1 cellular context compared by ENCODE assay signal in the genomic region with DNA sequence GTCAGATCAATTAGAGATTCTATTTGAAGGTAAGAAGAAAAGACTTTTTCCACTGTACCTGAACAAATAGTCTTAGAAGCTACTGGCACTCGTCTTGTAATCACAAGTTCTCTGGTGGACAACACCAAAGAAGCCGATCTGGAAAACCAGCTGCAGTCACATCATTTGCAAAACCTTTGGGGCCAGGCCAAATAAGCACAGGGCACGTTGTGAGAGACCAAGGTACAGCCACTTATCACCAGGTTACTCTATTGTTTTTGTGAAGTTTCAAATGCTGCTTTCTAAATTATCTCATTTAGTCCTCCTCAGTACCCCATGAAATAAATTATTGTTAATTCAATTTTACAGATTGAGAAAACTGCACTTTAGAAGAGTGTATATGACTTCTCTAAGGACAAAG.
TF ChIP-seq lines count a peak whose summit lies in the region.

No MANE protein-coding gene starts in this region.

TF ChIP-seq in HepG2, 621 proteins besides CTCF, POLR2A, EP300 and RAD21:
- TF ChIP-seq HNF4A (CRISPR knock-in tag; IDR thresholded peaks at IDR 0.05) (no peak), ARHGAP35 (CRISPR knock-in tag; IDR thresholded peaks at IDR 0.05; ENCODE audit: borderline replicate concordance) (no peak), ADNP (CRISPR knock-in tag; IDR thresholded peaks at IDR 0.05) (no peak), ZNF101 (CRISPR knock-in tag; IDR thresholded peaks at IDR 0.05; ENCODE audit: borderline replicate concordance, low read depth) (no peak), TAF1 (CRISPR knock-in tag; IDR thresholded peaks at IDR 0.05) (no peak), IKZF1 (IDR thresholded peaks at IDR 0.05) (no peak), ZBTB20 (CRISPR knock-in tag; IDR thresholded peaks at IDR 0.05; ENCODE audit: borderline replicate concordance, low read depth) (no peak), ZNF674 (CRISPR knock-in tag; IDR thresholded peaks at IDR 0.05; ENCODE audit: low read depth) (no peak), ZNF10 (CRISPR knock-in tag; IDR thresholded peaks at IDR 0.05; ENCODE audit: borderline replicate concordance, low read depth) (no peak), ZNF841 (CRISPR knock-in tag; IDR thresholded peaks at IDR 0.05; ENCODE audit: borderline replicate concordance) (no peak), ZNF766 (CRISPR knock-in tag; IDR thresholded peaks at IDR 0.05; ENCODE audit: borderline replicate concordance) (no peak), ZNF713 (CRISPR knock-in tag; IDR thresholded peaks at IDR 0.05) (no peak), ZFP36L1 (CRISPR knock-in tag; IDR thresholded peaks at IDR 0.05) (no peak), ZSCAN12 (CRISPR knock-in tag; IDR thresholded peaks at IDR 0.05) (no peak)
- TF ChIP-seq, protein P1, sequence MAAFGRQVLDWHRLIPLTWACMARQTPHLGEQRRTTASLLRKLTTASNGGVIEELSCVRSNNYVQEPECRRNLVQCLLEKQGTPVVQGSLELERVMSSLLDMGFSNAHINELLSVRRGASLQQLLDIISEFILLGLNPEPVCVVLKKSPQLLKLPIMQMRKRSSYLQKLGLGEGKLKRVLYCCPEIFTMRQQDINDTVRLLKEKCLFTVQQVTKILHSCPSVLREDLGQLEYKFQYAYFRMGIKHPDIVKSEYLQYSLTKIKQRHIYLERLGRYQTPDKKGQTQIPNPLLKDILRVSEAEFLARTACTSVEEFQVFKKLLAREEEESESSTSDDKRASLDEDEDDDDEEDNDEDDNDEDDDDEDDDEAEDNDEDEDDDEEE (CRISPR knock-in tag; IDR thresholded peaks at IDR 0.05), result no peak
- TF ChIP-seq, protein P2, sequence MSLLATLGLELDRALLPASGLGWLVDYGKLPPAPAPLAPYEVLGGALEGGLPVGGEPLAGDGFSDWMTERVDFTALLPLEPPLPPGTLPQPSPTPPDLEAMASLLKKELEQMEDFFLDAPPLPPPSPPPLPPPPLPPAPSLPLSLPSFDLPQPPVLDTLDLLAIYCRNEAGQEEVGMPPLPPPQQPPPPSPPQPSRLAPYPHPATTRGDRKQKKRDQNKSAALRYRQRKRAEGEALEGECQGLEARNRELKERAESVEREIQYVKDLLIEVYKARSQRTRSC (CRISPR knock-in tag; IDR thresholded peaks at IDR 0.05; ENCODE audit: low read depth), result no peak
- TF ChIP-seq, protein P3, sequence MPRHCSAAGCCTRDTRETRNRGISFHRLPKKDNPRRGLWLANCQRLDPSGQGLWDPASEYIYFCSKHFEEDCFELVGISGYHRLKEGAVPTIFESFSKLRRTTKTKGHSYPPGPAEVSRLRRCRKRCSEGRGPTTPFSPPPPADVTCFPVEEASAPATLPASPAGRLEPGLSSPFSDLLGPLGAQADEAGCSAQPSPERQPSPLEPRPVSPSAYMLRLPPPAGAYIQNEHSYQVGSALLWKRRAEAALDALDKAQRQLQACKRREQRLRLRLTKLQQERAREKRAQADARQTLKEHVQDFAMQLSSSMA (CRISPR knock-in tag; IDR thresholded peaks at IDR 0.05), result no peak
- TF ChIP-seq, protein P4, sequence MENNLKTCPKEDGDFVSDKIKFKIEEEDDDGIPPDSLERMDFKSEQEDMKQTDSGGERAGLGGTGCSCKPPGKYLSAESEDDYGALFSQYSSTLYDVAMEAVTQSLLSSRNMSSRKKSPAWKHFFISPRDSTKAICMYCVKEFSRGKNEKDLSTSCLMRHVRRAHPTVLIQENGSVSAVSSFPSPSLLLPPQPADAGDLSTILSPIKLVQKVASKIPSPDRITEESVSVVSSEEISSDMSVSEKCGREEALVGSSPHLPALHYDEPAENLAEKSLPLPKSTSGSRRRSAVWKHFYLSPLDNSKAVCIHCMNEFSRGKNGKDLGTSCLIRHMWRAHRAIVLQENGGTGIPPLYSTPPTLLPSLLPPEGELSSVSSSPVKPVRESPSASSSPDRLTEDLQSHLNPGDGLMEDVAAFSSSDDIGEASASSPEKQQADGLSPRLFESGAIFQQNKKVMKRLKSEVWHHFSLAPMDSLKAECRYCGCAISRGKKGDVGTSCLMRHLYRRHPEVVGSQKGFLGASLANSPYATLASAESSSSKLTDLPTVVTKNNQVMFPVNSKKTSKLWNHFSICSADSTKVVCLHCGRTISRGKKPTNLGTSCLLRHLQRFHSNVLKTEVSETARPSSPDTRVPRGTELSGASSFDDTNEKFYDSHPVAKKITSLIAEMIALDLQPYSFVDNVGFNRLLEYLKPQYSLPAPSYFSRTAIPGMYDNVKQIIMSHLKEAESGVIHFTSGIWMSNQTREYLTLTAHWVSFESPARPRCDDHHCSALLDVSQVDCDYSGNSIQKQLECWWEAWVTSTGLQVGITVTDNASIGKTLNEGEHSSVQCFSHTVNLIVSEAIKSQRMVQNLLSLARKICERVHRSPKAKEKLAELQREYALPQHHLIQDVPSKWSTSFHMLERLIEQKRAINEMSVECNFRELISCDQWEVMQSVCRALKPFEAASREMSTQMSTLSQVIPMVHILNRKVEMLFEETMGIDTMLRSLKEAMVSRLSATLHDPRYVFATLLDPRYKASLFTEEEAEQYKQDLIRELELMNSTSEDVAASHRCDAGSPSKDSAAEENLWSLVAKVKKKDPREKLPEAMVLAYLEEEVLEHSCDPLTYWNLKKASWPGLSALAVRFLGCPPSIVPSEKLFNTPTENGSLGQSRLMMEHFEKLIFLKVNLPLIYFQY (CRISPR knock-in tag; IDR thresholded peaks at IDR 0.05; ENCODE audit: borderline replicate concordance), result no peak
- TF ChIP-seq, protein P5, sequence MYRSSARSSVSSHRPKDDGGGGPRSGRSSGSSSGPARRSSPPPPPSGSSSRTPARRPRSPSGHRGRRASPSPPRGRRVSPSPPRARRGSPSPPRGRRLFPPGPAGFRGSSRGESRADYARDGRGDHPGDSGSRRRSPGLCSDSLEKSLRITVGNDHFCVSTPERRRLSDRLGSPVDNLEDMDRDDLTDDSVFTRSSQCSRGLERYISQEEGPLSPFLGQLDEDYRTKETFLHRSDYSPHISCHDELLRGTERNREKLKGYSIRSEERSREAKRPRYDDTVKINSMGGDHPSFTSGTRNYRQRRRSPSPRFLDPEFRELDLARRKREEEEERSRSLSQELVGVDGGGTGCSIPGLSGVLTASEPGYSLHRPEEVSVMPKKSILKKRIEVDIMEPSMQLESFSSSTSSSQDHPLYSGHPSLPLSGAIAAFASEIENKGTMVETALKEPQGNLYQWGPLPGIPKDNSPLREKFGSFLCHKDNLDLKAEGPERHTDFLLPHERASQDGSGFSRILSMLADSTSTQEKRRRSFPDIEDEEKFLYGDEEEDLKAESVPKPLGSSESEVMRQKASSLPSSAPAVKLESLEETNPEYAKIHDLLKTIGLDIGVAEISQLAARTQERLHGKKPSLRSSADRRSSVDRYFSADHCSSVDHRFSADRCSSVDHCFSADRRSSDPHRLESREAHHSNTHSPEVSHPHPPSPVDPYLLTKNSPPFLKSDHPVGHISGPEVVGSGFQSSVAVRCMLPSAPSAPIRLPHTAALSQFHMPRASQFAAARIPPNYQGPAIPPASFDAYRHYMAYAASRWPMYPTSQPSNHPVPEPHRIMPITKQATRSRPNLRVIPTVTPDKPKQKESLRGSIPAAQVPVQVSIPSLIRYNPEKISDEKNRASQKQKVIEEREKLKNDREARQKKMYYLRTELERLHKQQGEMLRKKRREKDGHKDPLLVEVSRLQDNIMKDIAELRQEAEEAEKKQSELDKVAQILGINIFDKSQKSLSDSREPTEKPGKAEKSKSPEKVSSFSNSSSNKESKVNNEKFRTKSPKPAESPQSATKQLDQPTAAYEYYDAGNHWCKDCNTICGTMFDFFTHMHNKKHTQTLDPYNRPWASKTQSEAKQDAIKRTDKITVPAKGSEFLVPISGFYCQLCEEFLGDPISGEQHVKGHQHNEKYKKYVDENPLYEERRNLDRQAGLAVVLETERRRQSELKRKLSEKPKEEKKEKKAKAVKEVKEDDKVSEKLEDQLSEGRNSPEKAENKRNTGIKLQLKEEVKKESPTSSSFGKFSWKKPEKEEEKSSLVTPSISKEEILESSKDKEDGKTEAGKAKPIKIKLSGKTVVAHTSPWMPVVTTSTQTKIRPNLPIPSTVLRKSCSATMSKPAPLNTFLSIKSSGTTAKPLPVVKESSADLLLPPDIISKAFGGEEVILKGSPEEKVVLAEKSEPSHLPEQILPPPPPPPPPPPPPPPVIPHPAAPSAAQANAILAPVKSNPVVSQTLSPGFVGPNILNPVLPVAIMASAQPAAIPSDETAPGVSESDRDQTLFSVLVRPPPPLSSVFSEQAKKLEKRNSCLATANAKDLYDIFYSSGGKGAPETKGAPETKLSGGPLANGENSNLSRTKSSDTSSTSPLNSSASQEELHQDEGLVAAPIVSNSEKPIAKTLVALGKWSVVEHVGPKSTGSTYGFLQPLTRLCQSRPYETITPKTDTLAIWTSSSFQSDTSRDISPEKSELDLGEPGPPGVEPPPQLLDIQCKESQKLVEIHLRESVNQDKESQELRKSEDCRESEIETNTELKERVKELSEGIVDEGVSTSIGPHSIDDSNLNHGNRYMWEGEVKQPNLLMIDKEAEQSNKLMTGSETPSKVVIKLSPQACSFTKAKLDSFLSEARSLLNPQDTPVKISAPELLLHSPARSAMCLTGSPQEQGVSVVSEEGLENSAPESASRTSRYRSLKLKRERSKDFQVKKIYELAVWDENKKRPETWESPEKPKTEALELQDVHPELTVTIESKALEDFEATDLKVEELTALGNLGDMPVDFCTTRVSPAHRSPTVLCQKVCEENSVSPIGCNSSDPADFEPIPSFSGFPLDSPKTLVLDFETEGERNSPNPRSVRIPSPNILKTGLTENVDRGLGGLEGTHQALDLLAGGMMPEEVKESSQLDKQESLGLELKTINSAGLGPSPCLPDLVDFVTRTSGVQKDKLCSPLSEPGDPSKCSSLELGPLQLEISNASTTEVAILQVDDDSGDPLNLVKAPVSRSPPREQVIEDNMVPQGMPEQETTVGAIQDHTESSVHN (CRISPR knock-in tag; IDR thresholded peaks at IDR 0.05), result no peak
